ENCODE assay signal across 23 cellular contexts in genomic region chr3:114365268-114365667, GRCh38.
DNase-seq lines count a peak whose midpoint lies in the region; ATAC-seq and TF ChIP-seq lines count a peak whose summit lies in the region.
"Had no signal": no experiment of that assay in that cellular context is flagged by ENCODE, and none has a peak within 500 bp of the region (broad histone marks: within the 10 kb centered on the region; RNA-seq: fewer than 3 reads in every experiment).

No MANE protein-coding gene starts in this region.

- no peak for ATAC-seq in GM18498 (IDR thresholded peaks at IDR 0.05; ENCODE audit: unreplicated experiment)
- ATAC-seq: activated naive CD8-positive, alpha-beta T cell treated with anti-CD3 and anti-CD28 coated beads, Interleukin-2, amount 50 U/mL, for 24 hours; naive thymus-derived CD4-positive, alpha-beta T cell; Panc1 had no signal

- DNase-seq in SK-MEL-5 (ENCODE audit: low read depth, low spot score) (peak; percentile 39), caudate nucleus (lab: John Stamatoyannopoulos, UW) (peak in 22 of 61 donors; percentile 7 to 67 (median 33)), iris pigment epithelial cell (ENCODE audit: low read depth) (peak; percentile 27), skeletal muscle cell (ENCODE audit: low read depth) (peak; percentile 30), mesenteric fat pad (ENCODE audit: low spot score) (no peak), HEK293T (ENCODE audit: extremely low spot score) (no peak), NCI-H2107 treated with DMSO at 0.1 percent for 48 hours (lab: John Stamatoyannopoulos, UW; ENCODE audit: unreplicated experiment) (no peak)
- DNase-seq: activated gamma-delta T cell treated with Interleukin-2 at 50 U/mL for 16 hours; activated naive CD8-positive, alpha-beta T cell treated with anti-CD3 and anti-CD28 coated beads, Interleukin-2, amount 50 U/mL, for 24 hours; activated T-cell treated with anti-CD3 and anti-CD28 coated beads, Interleukin-2, amount 50 U/mL, for 24 hours; EL; endodermal cell; MG63; naive thymus-derived CD4-positive, alpha-beta T cell; NCI-H510A; right lobe of liver; SJCRH30; stimulated activated CD8-positive, alpha-beta memory T cell treated with anti-CD3 and anti-CD28 coated beads, Interleukin-4, amount 100 ng/mL, for 48 hours; upper lobe of left lung had no signal

- CTCF ChIA-PET in HEK293T (lab: Yijun Ruan, JAX): no interaction called here

- peak overlapping the region; percentile 80 for H3K27ac ChIP-seq in caudate nucleus (ENCODE audit: low read depth, low read length)
- H3K27ac ChIP-seq: right lobe of liver, SJCRH30, upper lobe of left lung had no signal

- POLR2A ChIA-PET in HEK293T (lab: Yijun Ruan, JAX): no interaction called here

- in situ Hi-C loops in SK-MEL-5 (cut with HindIII; ENCODE audit: low pct_unique_long_range_greater_than_20kb, low sequenced_read_pairs): no loop called here

- H3K4me3 ChIP-seq in skeletal muscle cell (ENCODE audit: low read depth, low read length): no peak overlapping the region
- H3K4me3 ChIP-seq: coronary artery, esophagus muscularis mucosa, MG63, right lobe of liver, SJCRH30, upper lobe of left lung had no signal

TF ChIP-seq in HEK293T, 16 proteins besides CTCF, POLR2A, EP300 and RAD21:
- TF ChIP-seq BHLHE40 (IDR thresholded peaks at IDR 0.05; ENCODE audit: borderline replicate concordance) (no peak), TARDBP (IDR thresholded peaks at IDR 0.05) (no peak), SP1 (IDR thresholded peaks at IDR 0.05) (no peak), LEF1 (IDR thresholded peaks at IDR 0.05; ENCODE audit: borderline replicate concordance) (no peak), ZNF384 (IDR thresholded peaks at IDR 0.05) (no peak), FOXA1 (IDR thresholded peaks at IDR 0.05) (no peak), ARNT (IDR thresholded peaks at IDR 0.05) (no peak), ELF4 (IDR thresholded peaks at IDR 0.05) (no peak), L3MBTL2 (conservative IDR thresholded peaks at IDR 0.05) (no peak), FOXM1 (IDR thresholded peaks at IDR 0.05; ENCODE audit: borderline replicate concordance) (no peak), NFRKB (IDR thresholded peaks at IDR 0.05) (no peak), SUZ12 (IDR thresholded peaks at IDR 0.05) (no peak), FOXK2 (IDR thresholded peaks at IDR 0.05) (no peak), CTBP1 (IDR thresholded peaks at IDR 0.05; ENCODE audit: borderline replicate concordance) (no peak)

Comparison
In these comparisons a context has a peak if more than half of its experiments do, and no peak if none do; other contexts are left out.
1. DNase-seq: peak in SK-MEL-5 (single experiment), iris pigment epithelial cell (single experiment) and skeletal muscle cell (single experiment); none in mesenteric fat pad (single experiment), HEK293T (single experiment) and NCI-H2107 treated with DMSO at 0.1 percent for 48 hours (single experiment).